15 cellular contexts compared by ENCODE assay signal in the genomic region with DNA sequence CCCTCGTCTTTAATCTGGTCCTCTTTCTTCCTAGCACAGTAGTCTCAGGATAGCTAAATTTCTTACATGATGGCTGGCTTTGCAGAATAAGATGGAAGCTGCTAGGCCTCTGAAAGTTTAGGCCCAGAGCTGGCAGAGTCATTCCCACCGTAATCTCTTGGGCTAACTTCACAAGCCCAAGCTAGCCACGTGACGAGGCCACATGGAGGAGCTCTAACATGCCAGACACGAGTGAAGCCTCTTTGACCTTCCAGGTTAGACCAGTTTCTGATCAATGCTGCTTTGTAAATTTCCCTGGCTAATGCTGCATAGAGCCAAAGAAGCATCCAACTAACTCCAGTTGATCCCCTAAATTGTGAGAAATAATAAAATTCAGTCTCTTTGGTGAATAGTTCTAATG. TPM values are rescaled to one million over a fixed set of nuclear protein-coding genes. Genes with fewer than 3 reads are reported as not detected.
DNase-seq lines count a peak whose midpoint lies in the region; ATAC-seq, FAIRE-seq and TF ChIP-seq lines count a peak whose summit lies in the region.
"Had no signal": no experiment of that assay in that cellular context is flagged by ENCODE, and none has a peak within 500 bp of the region (broad histone marks: within the 10 kb centered on the region; RNA-seq: fewer than 3 reads in every experiment).

No MANE protein-coding gene starts in this region.

- peak; percentile 29 for TF ChIP-seq CTCF in foreskin keratinocyte (conservative IDR thresholded peaks at IDR 0.05)

- no peaks in the 10 kb centered on the region for H3K36me3 Mint-ChIP-seq in activated CD4-positive, alpha-beta T cell treated with anti-CD3 and anti-CD28 coated beads for 36 hours (ENCODE audit: low read depth)

- peaks cover 5% of the 10 kb centered on the region for H3K27me3 ChIP-seq in foreskin keratinocyte

- POLR2A ChIA-PET in activated CD4-positive, alpha-beta T cell treated with anti-CD3 and anti-CD28 coated beads for 36 hours (lab: Charles Lee): no interaction called here

- intact Hi-C loops in activated CD4-positive, alpha-beta T cell treated with anti-CD3 and anti-CD28 coated beads for 36 hours (cut with DNase I, micrococcal nuclease): loop anchor here (5.0 to 10.0 kb wide), 3 partner anchors 577 to 727 kb away; no protein-coding TSS in a partner anchor

- H3K27ac ChIP-seq in foreskin keratinocyte (no peak overlapping the region), caudate nucleus (ENCODE audit: low read depth, low read length) (no peak overlapping the region)
- H3K27ac ChIP-seq: parathyroid adenoma had no signal

- FAIRE-seq in urothelium cell line (lab: Jason Lieb, UNC) (no peak), RCC 7860 (lab: Jason Lieb, UNC) (no peak)

- H3K27ac Mint-ChIP-seq in activated CD4-positive, alpha-beta T cell treated with anti-CD3 and anti-CD28 coated beads for 36 hours: no peak overlapping the region
- H3K27ac Mint-ChIP-seq: activated T-helper 1 cell treated with anti-CD3 and anti-CD28 coated beads, Interleukin-12 subunit alpha, Interleukin-12 subunit beta, Interleukin-2, Interleukin-4 antibody, amounts not matched to agents 30 ng/mL and 10 ng/mL and 1 ng/mL, durations not matched to agents 14 hours and 24 hours and 36 hours had no signal

- no peaks in the 10 kb centered on the region for H3K4me1 ChIP-seq in foreskin keratinocyte
- H3K4me1 ChIP-seq: parathyroid adenoma had no signal

- CTCF ChIA-PET in activated CD4-positive, alpha-beta T cell treated with anti-CD3 and anti-CD28 coated beads for 36 hours (lab: Charles Lee): no interaction called here

- no peak overlapping the region for H3K4me3 Mint-ChIP-seq in activated CD4-positive, alpha-beta T cell treated with anti-CD3 and anti-CD28 coated beads for 36 hours
- H3K4me3 Mint-ChIP-seq: activated T-helper 1 cell treated with anti-CD3 and anti-CD28 coated beads, Interleukin-12 subunit alpha, Interleukin-12 subunit beta, Interleukin-2, Interleukin-4 antibody, amounts not matched to agents 30 ng/mL and 10 ng/mL and 1 ng/mL, durations not matched to agents 14 hours and 24 hours and 36 hours had no signal

- H3K27me3 Mint-ChIP-seq in activated CD4-positive, alpha-beta T cell treated with anti-CD3 and anti-CD28 coated beads for 36 hours: peaks cover 3% of the 10 kb centered on the region

- no peaks in the 10 kb centered on the region for H3K9me3 Mint-ChIP-seq in activated CD4-positive, alpha-beta T cell treated with anti-CD3 and anti-CD28 coated beads for 36 hours (ENCODE audit: low read depth)
- H3K9me3 Mint-ChIP-seq: activated T-helper 1 cell treated with anti-CD3 and anti-CD28 coated beads, Interleukin-12 subunit alpha, Interleukin-12 subunit beta, Interleukin-2, Interleukin-4 antibody, amounts not matched to agents 30 ng/mL and 10 ng/mL and 1 ng/mL, durations not matched to agents 14 hours and 24 hours and 36 hours had no signal

- peaks cover 4% of the 10 kb centered on the region for H3K4me1 Mint-ChIP-seq in activated CD4-positive, alpha-beta T cell treated with anti-CD3 and anti-CD28 coated beads for 36 hours

- ATAC-seq in activated CD4-positive, alpha-beta T cell treated with anti-CD3 and anti-CD28 coated beads for 36 hours: no peak
- no peak for ATAC-seq in foreskin keratinocyte

- peak; percentile 9 for DNase-seq in activated CD4-positive, alpha-beta T cell treated with anti-CD3 and anti-CD28 coated beads for 36 hours
- DNase-seq in activated CD4-positive, alpha-beta T cell treated with anti-CD3 and anti-CD28 coated beads, Interleukin-2, amount 50 U/mL, for 48 hours: no peak
- DNase-seq in NCI-H748 treated with DMSO at 0.1 percent for 48 hours (lab: John Stamatoyannopoulos, UW): peak; percentile 13
- peak in 1 of 2 donors; percentile 7 for DNase-seq in foreskin keratinocyte
- peak; percentile 12 for DNase-seq in urothelium cell line (ENCODE audit: low spot score)
- DNase-seq in T-helper 2 cell: no peak
- DNase-seq in RCC 7860 (ENCODE audit: low spot score): no peak
- no peak for DNase-seq in caudate nucleus (lab: John Stamatoyannopoulos, UW)
- DNase-seq: activated CD4-positive, CD25-positive, alpha-beta regulatory T cell treated with anti-CD3 and anti-CD28 coated beads, Interleukin-2, amount 50 U/mL, for 72 hours; aorta; effector CD4-positive, alpha-beta T cell; NCI-H2171 treated with DMSO at 0.1 percent for 48 hours; SIG-M5 had no signal

RNA-seq across cellular contexts. Expression of a gene that starts 9.5 kb away (rescaled TPM):
- total RNA-seq in activated CD4-positive, alpha-beta T cell treated with anti-CD3 and anti-CD28 coated beads for 36 hours: 10 to 100 TPM; 42.4 to 54.0 TPM
- 23.6 and 31.1 TPM in 2 replicates for total RNA-seq in foreskin keratinocyte
- 3.5 and 5.4 TPM in 2 replicates for polyA plus RNA-seq in foreskin keratinocyte

Comparison
In these comparisons a context has a peak if more than half of its experiments do, and no peak if none do; other contexts are left out.
1. DNase-seq: peak in activated CD4-positive, alpha-beta T cell treated with anti-CD3 and anti-CD28 coated beads for 36 hours (single experiment), NCI-H748 treated with DMSO at 0.1 percent for 48 hours (single experiment) and urothelium cell line (single experiment); none in activated CD4-positive, alpha-beta T cell treated with anti-CD3 and anti-CD28 coated beads, Interleukin-2, amount 50 U/mL, for 48 hours (0 of 2), T-helper 2 cell (0 of 5), RCC 7860 (single experiment) and caudate nucleus (0 of 61).